In the genomic region with DNA sequence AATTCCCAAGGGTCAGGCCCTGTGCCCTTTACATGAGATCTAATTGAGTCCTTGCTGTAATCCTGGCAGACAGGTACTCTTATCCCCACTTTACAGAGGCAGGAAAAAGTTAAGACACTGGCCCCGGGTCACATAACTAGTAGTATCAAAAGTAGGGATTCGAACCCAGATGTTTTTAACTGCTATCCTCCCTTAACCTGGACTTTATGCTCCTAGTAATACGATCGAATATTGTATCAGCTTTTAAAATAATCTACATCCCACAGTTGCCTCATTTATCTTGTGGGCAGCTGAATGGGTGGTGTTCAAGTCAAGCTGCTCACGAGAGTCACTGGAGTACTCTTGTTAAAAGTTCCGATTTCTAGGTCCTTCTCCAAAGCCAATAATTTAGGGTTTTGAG, we compare ENCODE assay signal across 4 cellular contexts. TPM values are rescaled to one million over a fixed set of nuclear protein-coding genes. Genes with fewer than 3 reads are reported as not detected.
"Had no signal": no experiment of that assay in that cellular context is flagged by ENCODE, and none has a peak within 500 bp of the region (broad histone marks: within the 10 kb centered on the region; RNA-seq: fewer than 3 reads in every experiment).

No MANE protein-coding gene starts in this region.

- H3K4me3 ChIP-seq: GM23338 had no signal

- H3K4me1 Mint-ChIP-seq: GM23338, IgD-negative memory B cell had no signal

- H3K4me2 ChIP-seq: GM23338 had no signal

- H3K4me3 Mint-ChIP-seq: GM23338, H9, IgD-negative memory B cell had no signal

- H3K27ac ChIP-seq: HL-60 had no signal

- H2AFZ ChIP-seq: GM23338 had no signal

- H3K27ac Mint-ChIP-seq: GM23338, H9, IgD-negative memory B cell had no signal

- H3K36me3 Mint-ChIP-seq: IgD-negative memory B cell had no signal

RNA-seq across cellular contexts. Expression of gene TMEM51, which starts 25.5 kb away (rescaled TPM):
- polyA plus RNA-seq: IgD-negative memory B cell had no signal
